In genomic region chr1:156421062-156421938, GRCh38 we compare ENCODE assay signal across 8 cellular contexts. TPM values are rescaled to one million over a fixed set of nuclear protein-coding genes. Genes with fewer than 3 reads are reported as not detected.
A peak's percentile ranks its signal among the peaks of the same experiment; 100 is the strongest.
DNase-seq lines count a peak whose midpoint lies in the region; ATAC-seq and TF ChIP-seq lines count a peak whose summit lies in the region.

No MANE protein-coding gene starts in this region.

- no peak overlapping the region for H3K27ac ChIP-seq in ovary
- H3K27ac ChIP-seq in thymus (ENCODE audit: low read depth) = no peak overlapping the region

- peaks cover 39% of the 10 kb centered on the region for H3K27me3 Mint-ChIP-seq in glutamatergic neuron (ENCODE audit: unreplicated experiment)

- peaks cover 13% of the 10 kb centered on the region for H3K27me3 ChIP-seq in ovary
- H3K27me3 ChIP-seq in thymus (ENCODE audit: control insufficient read depth, insufficient read depth) = peaks cover 73% of the 10 kb centered on the region

- TF ChIP-seq POLR2A in ovary (IDR thresholded peaks at IDR 0.05) = no peak

- no peak overlapping the region for H3K27ac Mint-ChIP-seq in glutamatergic neuron (ENCODE audit: unreplicated experiment)

- DNase-seq in CD1c-positive myeloid dendritic cell (ENCODE audit: extremely low spot score) = peak; percentile 29
- DNase-seq in Jurkat, Clone E6-1 (ENCODE audit: low read depth, low spot score) = peak; percentile 77
- peak; percentile 81 for DNase-seq in RPMI8226
- DNase-seq in activated naive CD4-positive, alpha-beta T cell treated with anti-CD3 and anti-CD28 coated beads, Interleukin-2, amount 50 U/mL, for 16 hours = peak; percentile 63
- peak; percentile 84 for DNase-seq in glutamatergic neuron
- DNase-seq in ovary = peak; percentile 37 to 70 (median 62)

- peaks cover 5% of the 10 kb centered on the region for H3K4me1 ChIP-seq in ovary (ENCODE audit: insufficient read depth)
- H3K4me1 ChIP-seq in thymus (ENCODE audit: control insufficient read depth, insufficient read depth, low read length) = peaks cover 15% of the 10 kb centered on the region

- intact Hi-C loops in ovary (cut with DNase I) = loop anchor here in 1 of 4 donors (10.0 kb wide), 1 partner anchor 186 kb away; no protein-coding TSS in a partner anchor

- H3K4me3 ChIP-seq in Jurkat, Clone E6-1 (ENCODE audit: low read length) = peak overlapping the region; percentile 61
- H3K4me3 ChIP-seq in ovary = no peak overlapping the region
- peak overlapping the region; percentile 40 for H3K4me3 ChIP-seq in thymus (ENCODE audit: low read length)

- no peaks in the 10 kb centered on the region for H3K36me3 Mint-ChIP-seq in glutamatergic neuron (ENCODE audit: unreplicated experiment)

- TF ChIP-seq CTCF in glutamatergic neuron (IDR thresholded peaks at IDR 0.05; ENCODE audit: partially characterized antibody, unreplicated experiment) = no peak
- no peak for TF ChIP-seq CTCF in ovary (IDR thresholded peaks at IDR 0.05)

- H3K36me3 ChIP-seq in ovary (no peaks in the 10 kb centered on the region), thymus (ENCODE audit: control insufficient read depth, insufficient read depth) (no peaks in the 10 kb centered on the region)

- peak overlapping the region; percentile 86 for H3K4me3 Mint-ChIP-seq in glutamatergic neuron (ENCODE audit: unreplicated experiment)

- peak; percentile 79 for ATAC-seq in GM19455 (IDR thresholded peaks at IDR 0.05; ENCODE audit: unreplicated experiment)

- H3K9me3 Mint-ChIP-seq in glutamatergic neuron (ENCODE audit: unreplicated experiment) = peaks cover 7% of the 10 kb centered on the region

- TF ChIP-seq EP300 in ovary (IDR thresholded peaks at IDR 0.05) = no peak

- H3K4me1 Mint-ChIP-seq in glutamatergic neuron (ENCODE audit: low read depth, unreplicated experiment) = peaks cover 9% of the 10 kb centered on the region

- 1 to 2% (median 1%) methylated on average over 61 to 69 of the region's 69 CpGs for WGBS in ovary, 3 donors
- 2% methylated on average over 69 of the region's 69 CpGs for WGBS in thymus

- H3K9me3 ChIP-seq in ovary = no peaks in the 10 kb centered on the region
- peaks cover 2% of the 10 kb centered on the region for H3K9me3 ChIP-seq in thymus (ENCODE audit: control insufficient read depth)

RNA-seq across cellular contexts. Expression of gene RHBG, which starts 52.3 kb away (rescaled TPM):
- not detected for polyA plus RNA-seq in Jurkat, Clone E6-1 (2012; ENCODE audit: insufficient read depth, insufficient read length)
- total RNA-seq in glutamatergic neuron (ENCODE audit: unreplicated experiment) (not detected), ovary (10 to 100 TPM in 4 of 7 donors, 1 to 10 TPM in 3; 2.3 to 27.4 (median 13.6) TPM)
- polyA plus RNA-seq in ovary (10 to 100 TPM in 1 of 2 donors, 1 to 10 TPM in 1; 2.5 to 19.5 TPM), thymus (0.37 TPM)

Comparison
In these comparisons a context has a peak if more than half of its experiments do, and no peak if none do; other contexts are left out.
1. DNase-seq: peak in every context shown above with its lines; median percentile 84 in glutamatergic neuron; 81 in RPMI8226; 77 in Jurkat, Clone E6-1; 63 in activated naive CD4-positive, alpha-beta T cell treated with anti-CD3 and anti-CD28 coated beads, Interleukin-2, amount 50 U/mL, for 16 hours; 62 in ovary; 29 in CD1c-positive myeloid dendritic cell.